Comparison of ENCODE assay signal across 24 cellular contexts in the genomic region with DNA sequence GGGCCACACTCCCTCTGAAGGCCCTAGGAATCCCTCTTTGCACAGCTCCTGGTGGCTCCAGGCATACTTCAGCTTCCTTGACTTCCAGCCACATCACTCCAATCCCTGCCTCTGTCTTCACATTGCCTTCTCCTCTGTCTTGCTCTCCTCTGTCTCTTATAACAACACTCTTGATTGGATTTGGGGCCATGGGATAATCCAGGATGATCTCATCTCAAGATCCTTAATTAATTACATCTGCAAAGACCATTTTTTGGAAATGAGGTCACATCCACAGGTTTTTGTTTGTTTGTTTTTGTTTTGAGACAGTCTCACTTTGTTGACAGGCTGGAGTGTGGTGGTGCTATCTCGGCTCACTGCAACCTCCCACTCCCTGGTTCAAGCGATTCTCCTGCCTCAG.
A peak's percentile ranks its signal among the peaks of the same experiment; 100 is the strongest.
DNase-seq lines count a peak whose midpoint lies in the region; TF ChIP-seq lines count a peak whose summit lies in the region.
"Had no signal": no experiment of that assay in that cellular context is flagged by ENCODE, and none has a peak within 500 bp of the region (broad histone marks: within the 10 kb centered on the region; RNA-seq: fewer than 3 reads in every experiment).

No MANE protein-coding gene starts in this region.

- H3K27ac Mint-ChIP-seq in MCF 10A (ENCODE audit: low read depth, unreplicated experiment) = peak overlapping the region; percentile 32
- H3K27ac Mint-ChIP-seq: GM23338, H9, IgD-negative memory B cell had no signal

- H3K4me1 ChIP-seq in breast epithelium = no peaks in the 10 kb centered on the region
- no peaks in the 10 kb centered on the region for H3K4me1 ChIP-seq in adipocyte (ENCODE audit: control insufficient read depth, insufficient read depth, low read length)
- H3K4me1 ChIP-seq: SJCRH30 had no signal

- TF ChIP-seq POLR2A in breast epithelium (IDR thresholded peaks at IDR 0.05) = no peak

- no peak overlapping the region for H3K9ac ChIP-seq in adipocyte (ENCODE audit: low read length)

- no peak overlapping the region for H3K27ac ChIP-seq in breast epithelium
- H3K27ac ChIP-seq: SJCRH30 had no signal

- H3K4me1 Mint-ChIP-seq in MCF 10A (ENCODE audit: insufficient read depth, unreplicated experiment) = peaks cover 27% of the 10 kb centered on the region

- H3K9me3 ChIP-seq in breast epithelium (no peaks in the 10 kb centered on the region), adipocyte (ENCODE audit: control insufficient read depth, low read length) (no peaks in the 10 kb centered on the region)

- intact Hi-C loops in MCF 10A (cut with micrococcal nuclease) (no loop called here), breast epithelium (cut with DNase I; ENCODE audit: low total_unique reads) (no loop called here)

- BruUV-seq in MCF 10A (replicated peaks; lab: Mats Ljungman, UMichigan) = no TSS peak

- peaks cover 47% of the 10 kb centered on the region for H3K36me3 Mint-ChIP-seq in MCF 10A (ENCODE audit: insufficient read depth, unreplicated experiment)
- H3K36me3 Mint-ChIP-seq: IgD-negative memory B cell had no signal

- no peaks in the 10 kb centered on the region for H3K9me3 Mint-ChIP-seq in MCF 10A (ENCODE audit: unreplicated experiment)
- H3K9me3 Mint-ChIP-seq: GM23338, H9 had no signal

- H3K4me3 ChIP-seq in breast epithelium = no peak overlapping the region
- H3K4me3 ChIP-seq in adipocyte (ENCODE audit: low read length) = no peak overlapping the region
- H3K4me3 ChIP-seq: GM23338, SJCRH30 had no signal

- no peak overlapping the region for H3K4me3 Mint-ChIP-seq in MCF 10A (ENCODE audit: unreplicated experiment)
- H3K4me3 Mint-ChIP-seq: GM23338, H9 had no signal

- in situ Hi-C loops in KBM-7 (cut with MboI; ENCODE audit: low pct_unique_long_range_greater_than_20kb, low sequenced_read_pairs) = no loop called here

- no peaks in the 10 kb centered on the region for H3K27me3 ChIP-seq in breast epithelium
- no peaks in the 10 kb centered on the region for H3K27me3 ChIP-seq in adipocyte (replicated peaks; ENCODE audit: control insufficient read depth, insufficient read depth, low read length)
- H3K27me3 ChIP-seq: SJCRH30 had no signal

- CTCF ChIA-PET in MCF 10A (lab: Yijun Ruan, JAX) = no interaction called here

- POLR2A ChIA-PET in MCF 10A (lab: Yijun Ruan, JAX) = no interaction called here

- no peaks in the 10 kb centered on the region for H3K27me3 Mint-ChIP-seq in MCF 10A (ENCODE audit: insufficient read depth, unreplicated experiment)
- H3K27me3 Mint-ChIP-seq: IgD-negative memory B cell had no signal

- DNase-seq in MCF 10A (ENCODE audit: unreplicated experiment) (no peak), breast epithelium (ENCODE audit: low spot score in 2 of 2) (no peak), adipocyte (ENCODE audit: low read depth) (peak; percentile 45), fibroblast of peridontal ligament (ENCODE audit: extremely low read depth) (peak; percentile 32), iPS-NIHi7 (ENCODE audit: extremely low spot score) (no peak), KBM-7 (no peak), NCI-H2171 (lab: John Stamatoyannopoulos, UW) (no peak)
- DNase-seq in activated CD4-positive, alpha-beta T cell treated with anti-CD3 and anti-CD28 coated beads for 48 hours = no peak
- DNase-seq: 8988T; ACHN; DMS153; DND-41; H9; NCI-H1092; NCI-H1417 treated with DMSO at 0.1 percent for 48 hours; NCI-H1694 treated with DMSO at 0.1 percent for 48 hours; NCI-H2081; NCI-H345; NCI-H510A treated with DMSO at 0.1 percent for 48 hours; NK-92 treated with Interleukin-12 subunit alpha and Interleukin-12 subunit beta, amount 100 ng/mL, for 24 hours; PC-3; SJCRH30 had no signal

- TF ChIP-seq CTCF in MCF 10A (IDR thresholded peaks at IDR 0.05; ENCODE audit: unreplicated experiment) (no peak), breast epithelium (IDR thresholded peaks at IDR 0.05) (no peak)

- H3K36me3 ChIP-seq in breast epithelium (no peaks in the 10 kb centered on the region), adipocyte (ENCODE audit: control insufficient read depth, insufficient read depth, low read length, severe bottlenecking) (no peaks in the 10 kb centered on the region)

Comparison
In these comparisons a context has a peak if more than half of its experiments do, and no peak if none do; other contexts are left out.
1. DNase-seq: peak in adipocyte (single experiment) and fibroblast of peridontal ligament (single experiment); none in MCF 10A (single experiment), breast epithelium (0 of 2), iPS-NIHi7 (single experiment), activated CD4-positive, alpha-beta T cell treated with anti-CD3 and anti-CD28 coated beads for 48 hours (single experiment), KBM-7 (single experiment) and NCI-H2171 (single experiment).